Comparison of ENCODE assay signal across 23 cellular contexts in genomic region chr1:6069573-6069972, GRCh38. TPM values are rescaled to one million over a fixed set of nuclear protein-coding genes. Genes with fewer than 3 reads are reported as not detected.
DNase-seq lines count a peak whose midpoint lies in the region; ATAC-seq, FAIRE-seq and TF ChIP-seq lines count a peak whose summit lies in the region.
"Had no signal": no experiment of that assay in that cellular context is flagged by ENCODE, and none has a peak within 500 bp of the region (broad histone marks: within the 10 kb centered on the region; RNA-seq: fewer than 3 reads in every experiment).

No MANE protein-coding gene starts in this region.

- no peak overlapping the region for H2BK120ac ChIP-seq in IMR-90 (ENCODE audit: low read depth, low read length)

- H3K27ac ChIP-seq in IMR-90 (ENCODE audit: insufficient read depth, low read length) (no peak overlapping the region), K562 (ENCODE audit: extremely low read depth, low read depth, low read length) (no peak overlapping the region)
- H3K27ac ChIP-seq: BLaER1 treated with 17β-estradiol and CSF1 and Interleukin-3, amounts not matched to agents 10 nM and 100 nM had no signal

- CTCF ChIA-PET in IMR-90 (lab: Yijun Ruan, JAX): no interaction called here
- CTCF ChIA-PET in K562 (lab: Yijun Ruan, JAX; ENCODE audit: low intra/inter-chr PET ratio): interaction anchor here (0.6 kb wide), 1 partner anchor 215 kb away, joined by 4 read pairs; no protein-coding TSS in a partner anchor

- TF ChIP-seq POLR2A in IMR-90 (IDR thresholded peaks at IDR 0.05; ENCODE audit: low read depth, low read length): no peak
- no peak for TF ChIP-seq POLR2A in K562 (conservative IDR thresholded peaks at IDR 0.05)

- in situ Hi-C loops in IMR-90 (cut with MboI; ENCODE audit: low sequenced_read_pairs) (no loop called here), K562 (cut with MboI) (no loop called here)

- TF ChIP-seq RAD21 in IMR-90 (IDR thresholded peaks at IDR 0.05; ENCODE audit: low read length) (no peak), K562 (CRISPR knock-in tag; conservative IDR thresholded peaks at IDR 0.05 in 1 of 2, IDR thresholded peaks at IDR 0.05 in 1 of 2) (no peak)

- no peaks in the 10 kb centered on the region for H3K27me3 Mint-ChIP-seq in activated T-cell treated with anti-CD3 and anti-CD28 coated beads, Interleukin-2, amount 50 U/mL, for 24 hours
- H3K27me3 Mint-ChIP-seq: B cell; CD8-positive, alpha-beta memory T cell; IgD-negative memory B cell had no signal

- intact Hi-C loops in IMR-90 (cut with micrococcal nuclease) (no loop called here), K562 (cut with micrococcal nuclease) (no loop called here)

- H3K27me3 ChIP-seq in IMR-90 (ENCODE audit: control insufficient read depth, insufficient read depth, low read length) (peaks cover 8% of the 10 kb centered on the region; the same call in 1 of the 2 replicates), K562 (ENCODE audit: control insufficient read depth in 2 of 2, insufficient read depth in 2 of 2, low read length in 2 of 2) (peaks cover 46 to 78% of the 10 kb centered on the region in 2 experiments)
- H3K27me3 ChIP-seq: BLaER1 treated with 17β-estradiol and CSF1 and Interleukin-3, amounts not matched to agents 10 nM and 100 nM had no signal

- dilution Hi-C loops in IMR-90 (cut with HindIII; ENCODE audit: low sequenced_read_pairs, unreplicated experiment): no loop called here

- H3K4me2 ChIP-seq in IMR-90 (ENCODE audit: low read depth, low read length) (no peak overlapping the region), K562 (ENCODE audit: insufficient read depth, low read length) (no peak overlapping the region)
- H3K4me2 ChIP-seq: BLaER1 treated with 17β-estradiol and CSF1 and Interleukin-3, amounts not matched to agents 10 nM and 100 nM had no signal

- no peak overlapping the region for H3K4me3 ChIP-seq in IMR-90 (ENCODE audit: insufficient read depth, low read depth, low read length)
- no peak overlapping the region for H3K4me3 ChIP-seq in K562
- H3K4me3 ChIP-seq: BLaER1 treated with 17β-estradiol and CSF1 and Interleukin-3, amounts not matched to agents 10 nM and 100 nM had no signal

- H3K9me3 ChIP-seq in IMR-90 (ENCODE audit: control insufficient read depth, insufficient read depth, low read length): no peaks in the 10 kb centered on the region
- H3K9me3 ChIP-seq in K562 (replicated peaks; ENCODE audit: control insufficient read depth, insufficient read depth, low read depth, low read length): no peaks in the 10 kb centered on the region
- H3K9me3 ChIP-seq: BLaER1 treated with 17β-estradiol and CSF1 and Interleukin-3, amounts not matched to agents 10 nM and 100 nM had no signal

- peaks cover 8% of the 10 kb centered on the region for H3K4me1 Mint-ChIP-seq in activated T-cell treated with anti-CD3 and anti-CD28 coated beads, Interleukin-2, amount 50 U/mL, for 24 hours (ENCODE audit: low read depth)
- H3K4me1 Mint-ChIP-seq: B cell had no signal

- no peak overlapping the region for H3K18ac ChIP-seq in IMR-90 (ENCODE audit: low read depth, low read length)

- no peak overlapping the region for H2AK5ac ChIP-seq in IMR-90 (ENCODE audit: low read depth, low read length)

- POLR2A ChIA-PET in IMR-90 (lab: Charles Lee; ENCODE audit: unreplicated experiment): no interaction called here
- POLR2A ChIA-PET in K562 (lab: Yijun Ruan, JAX): interaction anchor here (1.0 kb wide), 1 partner anchor 13 kb away, joined by 5 read pairs; no protein-coding TSS in a partner anchor

- H4K5ac ChIP-seq in IMR-90 (ENCODE audit: low read depth, low read length): no peak overlapping the region

- no peak for TF ChIP-seq EP300 in K562 (IDR thresholded peaks at IDR 0.05; ENCODE audit: low read length)

- peaks cover 80% of the 10 kb centered on the region for H3K36me3 Mint-ChIP-seq in activated T-cell treated with anti-CD3 and anti-CD28 coated beads, Interleukin-2, amount 50 U/mL, for 24 hours (ENCODE audit: low read depth)
- H3K36me3 Mint-ChIP-seq: IgD-negative memory B cell had no signal

- H2BK5ac ChIP-seq in IMR-90 (ENCODE audit: low read depth, low read length, poor library complexity, severe bottlenecking): no peak overlapping the region

- no peak overlapping the region for H2BK20ac ChIP-seq in IMR-90 (ENCODE audit: low read depth, low read length)

- FAIRE-seq in K562 (lab: Jason Lieb, UNC): no peak
- FAIRE-seq: D721Med, GM12892, GM18507, HTR-8/SVneo had no signal

- H3K23ac ChIP-seq in IMR-90 (ENCODE audit: low read depth, low read length): no peak overlapping the region

- no peak overlapping the region for H4K8ac ChIP-seq in IMR-90 (ENCODE audit: low read depth in 2 of 2, low read length in 2 of 2)

- no peak overlapping the region for H4K91ac ChIP-seq in IMR-90 (ENCODE audit: insufficient read depth, low read depth, low read length)

- H3K14ac ChIP-seq in IMR-90 (replicated peaks; ENCODE audit: low read depth, low read length): no peak overlapping the region

- H3K56ac ChIP-seq in IMR-90 (ENCODE audit: extremely low read depth, insufficient read depth, low read length): no peak overlapping the region

- no peaks in the 10 kb centered on the region for H3K79me2 ChIP-seq in K562 (ENCODE audit: control insufficient read depth, insufficient read depth, low read length)

- no peak for DNase-seq in activated T-cell treated with anti-CD3 and anti-CD28 coated beads, Interleukin-2, amount 50 U/mL, for 24 hours
- DNase-seq in activated T-cell treated with anti-CD3 and anti-CD28 coated beads, Interleukin-2, amount 50 U/mL, for 1 hour: no peak
- no peak for DNase-seq in IMR-90
- no peak for DNase-seq in K562 (ENCODE audit: extremely low read depth in 1 of 4, low spot score in 3 of 4)
- peak; percentile 54 for DNase-seq in retina
- DNase-seq in AML-193 (lab: John Stamatoyannopoulos, UW): no peak
- DNase-seq in stimulated activated naive CD8-positive, alpha-beta T cell treated with anti-CD3 and anti-CD28 coated beads, Interleukin-15, Interleukin-2, amounts not matched to agents 100 U/mL and 50 U/mL, for 24 hours: no peak
- no peak for DNase-seq in DMS153 treated with DMSO at 0.1 percent for 48 hours (lab: John Stamatoyannopoulos, UW; ENCODE audit: unreplicated experiment)
- DNase-seq: 8988T; CD8-positive, alpha-beta memory T cell; COR-L47; DMS79; GDM1; GOT3; H7; HFFc6 had no signal

- no peaks in the 10 kb centered on the region for H3K9me1 ChIP-seq in IMR-90 (ENCODE audit: insufficient read depth, low read length)
- H3K9me1 ChIP-seq in K562 (ENCODE audit: control insufficient read depth, insufficient read depth, low read length): no peaks in the 10 kb centered on the region

- no peak overlapping the region for H3K9ac ChIP-seq in IMR-90 (ENCODE audit: low read depth, low read length)
- no peak overlapping the region for H3K9ac ChIP-seq in K562 (ENCODE audit: insufficient read depth in 1 of 2, low read depth in 2 of 2, low read length in 2 of 2)

- no peaks in the 10 kb centered on the region for H3K4me1 ChIP-seq in IMR-90 (ENCODE audit: control insufficient read depth, insufficient read depth, low read length)
- H3K4me1 ChIP-seq in K562 (replicated peaks in 1 of 2; ENCODE audit: control insufficient read depth in 2 of 2, insufficient read depth in 2 of 2, low read length in 2 of 2): peaks cover 2 to 35% of the 10 kb centered on the region in 2 experiments; a peak in 4 of 5 replicates

- peak overlapping the region; percentile 20 for H3K27ac Mint-ChIP-seq in activated T-cell treated with anti-CD3 and anti-CD28 coated beads, Interleukin-2, amount 50 U/mL, for 24 hours
- H3K27ac Mint-ChIP-seq: B cell, HFFc6, IgD-negative memory B cell had no signal

- 80% methylated on average over 2 of the region's 14 CpGs; no CpG with 5 or more reads in 1 of the 2 experiments for WGBS in IMR-90 (ENCODE audit: extremely low coverage in 2 of 2, insufficient read length in 1 of 2), 2 experiments
- WGBS in K562 (ENCODE audit: insufficient coverage, low coverage, missing lambda C conversion rate): 4% methylated on average over 14 of the region's 14 CpGs

- no peak overlapping the region for H3K4ac ChIP-seq in IMR-90 (ENCODE audit: low read depth, low read length)

- peak overlapping the region; percentile 50 for H2AK9ac ChIP-seq in IMR-90 (replicated peaks; ENCODE audit: low read depth, low read length, poor library complexity)

- BruUV-seq in IMR-90 (replicated peaks; lab: Mats Ljungman, UMichigan): no TSS peak
- BruUV-seq in K562 (replicated peaks; lab: Mats Ljungman, UMichigan): no TSS peak

- H4K20me1 ChIP-seq in IMR-90 (ENCODE audit: insufficient read depth, low read length) (no peaks in the 10 kb centered on the region), K562 (replicated peaks; ENCODE audit: control insufficient read depth, insufficient read depth, low read length) (peaks cover 49% of the 10 kb centered on the region)

- no peaks in the 10 kb centered on the region for H3K79me1 ChIP-seq in IMR-90 (ENCODE audit: low read depth in 1 of 2, low read length in 2 of 2)

- H2AFZ ChIP-seq in IMR-90 (replicated peaks; ENCODE audit: low read length, poor library complexity) (no peak overlapping the region), K562 (ENCODE audit: low read depth, low read length) (no peak overlapping the region)

- ATAC-seq in IMR-90 (ENCODE audit: low read depth) (no peak), K562 (no peak)
- ATAC-seq in stimulated activated naive CD8-positive, alpha-beta T cell treated with anti-CD3 and anti-CD28 coated beads, Interleukin-15, Interleukin-2, amounts not matched to agents 100 U/mL and 50 U/mL, for 24 hours: no peak

- H3K36me3 ChIP-seq in IMR-90 (ENCODE audit: control insufficient read depth, insufficient read depth, low read length): no peaks in the 10 kb centered on the region
- no peaks in the 10 kb centered on the region for H3K36me3 ChIP-seq in K562 (ENCODE audit: control insufficient read depth, insufficient read depth, low read length)

- H3K9me3 Mint-ChIP-seq in activated T-cell treated with anti-CD3 and anti-CD28 coated beads, Interleukin-2, amount 50 U/mL, for 24 hours: no peaks in the 10 kb centered on the region
- H3K9me3 Mint-ChIP-seq: CD8-positive, alpha-beta memory T cell; HFFc6; IgD-negative memory B cell had no signal

- H2BK15ac ChIP-seq in IMR-90 (ENCODE audit: low read depth, low read length): no peak overlapping the region

- no peak overlapping the region for H3K4me3 Mint-ChIP-seq in activated T-cell treated with anti-CD3 and anti-CD28 coated beads, Interleukin-2, amount 50 U/mL, for 24 hours
- H3K4me3 Mint-ChIP-seq: B cell; CD8-positive, alpha-beta memory T cell; HFFc6; IgD-negative memory B cell had no signal

- TF ChIP-seq CTCF in IMR-90 (conservative IDR thresholded peaks at IDR 0.05; ENCODE audit: low read depth, low read length) (no peak), K562 (IDR thresholded peaks at IDR 0.05 in 2 of 3, conservative IDR thresholded peaks at IDR 0.05 in 1 of 3; ENCODE audit: insufficient read depth in 2 of 3, low read depth in 1 of 3, low read length in 3 of 3) (no peak)

RNA-seq across cellular contexts. Expression of gene KCNAB2, which starts 23.9 kb away (rescaled TPM):
- total RNA-seq in IMR-90 (2012; rRNA removed) (1.1 and 1.3 TPM in 2 replicates), K562 (2014; rRNA removed) (4.0 and 11.1 TPM in 2 replicates), K562 (2014; rRNA removed; fragmentation: Illumina TruSeq; extraction: Trizol) (7.1 and 7.2 TPM in 2 replicates), K562 (2015; rRNA removed; fragmentation: Illumina TruSeq; extraction: Trizol) (6.1 and 6.4 TPM in 2 replicates), K562 (2021) (14.7 and 15.8 TPM in 2 replicates)
- polyA plus RNA-seq in IMR-90 (2012; rRNA removed) (4.2 and 4.7 TPM in 2 replicates), K562 (2011; rRNA removed) (5.8 and 7.4 TPM in 2 replicates), K562 (2014; fragmentation: Illumina TruSeq; extraction: Trizol) (8.1 and 8.2 TPM in 2 replicates), K562 (2014; fragmentation: Nextera tagmentation; extraction: Ambion mirVana) (1 to 10 TPM; 1.8 to 2.4 TPM), K562 (2014; rRNA removed) (8.3 and 10.8 TPM in 2 replicates)
- polyA plus RNA-seq in IMR-90 (2012; cell fraction: cytosol; rRNA removed): 3.1 and 4.9 TPM in 2 replicates
- polyA plus RNA-seq in IMR-90 (2012; cell fraction: nucleus; rRNA removed; ENCODE audit: low replicate concordance): 12.2 and 13.0 TPM in 2 replicates
- total RNA-seq in K562 (2011; cell fraction: chromatin; rRNA removed; ENCODE audit: low replicate concordance): 23.9 and 48.7 TPM in 2 replicates
- 31.2 and 38.0 TPM in 2 replicates for total RNA-seq in K562 (2011; cell fraction: nucleolus; rRNA removed)
- 23.7 and 24.4 TPM in 2 replicates for total RNA-seq in K562 (2011; cell fraction: nucleoplasm; rRNA removed)
- polyA plus RNA-seq in K562 (2011; cell fraction: cytosol; rRNA removed): 3.5 and 7.3 TPM in 2 replicates
- 19.8 and 26.0 TPM in 2 replicates for polyA plus RNA-seq in K562 (2011; cell fraction: nucleus; rRNA removed)
- 11.8 and 15.5 TPM in 2 replicates for polyA plus RNA-seq in K562 (2012)
- 2.0 and 5.5 TPM in 2 replicates for polyA minus RNA-seq in K562 (2011; rRNA and poly(A)+ RNA removed)
- polyA minus RNA-seq in K562 (2011; cell fraction: cytosol; rRNA and poly(A)+ RNA removed): 3.7 and 4.5 TPM in 2 replicates
- polyA minus RNA-seq in K562 (2011; cell fraction: nucleus; rRNA and poly(A)+ RNA removed): 13.6 and 16.0 TPM in 2 replicates
